ENCODE assay signal across 17 cellular contexts in genomic region chr6:5838656-5839396, GRCh38.
DNase-seq lines count a peak whose midpoint lies in the region; ATAC-seq lines count a peak whose summit lies in the region.
"Had no signal": no experiment of that assay in that cellular context is flagged by ENCODE, and none has a peak within 500 bp of the region (broad histone marks: within the 10 kb centered on the region; RNA-seq: fewer than 3 reads in every experiment).

No MANE protein-coding gene starts in this region.

- H3K9me3 Mint-ChIP-seq in activated naive CD4-positive, alpha-beta T cell treated with anti-CD3 and anti-CD28 coated beads for 36 hours: no peaks in the 10 kb centered on the region
- peaks cover 2% of the 10 kb centered on the region in 2 donors for H3K9me3 Mint-ChIP-seq in activated T-cell treated with anti-CD3 and anti-CD28 coated beads, Interleukin-2, amount 50 U/mL, for 72 hours

- no peaks in the 10 kb centered on the region for H3K4me1 Mint-ChIP-seq in activated naive CD4-positive, alpha-beta T cell treated with anti-CD3 and anti-CD28 coated beads for 36 hours (ENCODE audit: low read depth)
- no peaks in the 10 kb centered on the region for H3K4me1 Mint-ChIP-seq in activated T-cell treated with anti-CD3 and anti-CD28 coated beads, Interleukin-2, amount 50 U/mL, for 72 hours (ENCODE audit: low read depth)

- intact Hi-C loops in activated naive CD4-positive, alpha-beta T cell treated with anti-CD3 and anti-CD28 coated beads for 36 hours (cut with micrococcal nuclease): no loop called here

- peak; percentile 32 for DNase-seq in activated CD8-positive, alpha-beta memory T cell treated with anti-CD3 and anti-CD28 coated beads for 24 hours
- no peak for DNase-seq in activated CD8-positive, alpha-beta memory T cell treated with anti-CD3 and anti-CD28 coated beads, Interleukin-2, amount 50 U/mL, for 4 hours
- DNase-seq in NCI-H2029 treated with DMSO at 0.1 percent for 48 hours (lab: John Stamatoyannopoulos, UW): peak; percentile 80
- DNase-seq in mesenteric fat pad (ENCODE audit: low spot score): peak; percentile 79
- DNase-seq in activated naive CD4-positive, alpha-beta T cell treated with anti-CD3 and anti-CD28 coated beads for 36 hours: no peak
- no peak for DNase-seq in activated T-cell treated with anti-CD3 and anti-CD28 coated beads, Interleukin-2, amount 50 U/mL, for 72 hours
- DNase-seq: CD8-positive, alpha-beta memory T cell; GDM1; GM23248; KG1; NCI-H1694 treated with DMSO at 0.1 percent for 48 hours; NCI-H2171; NCI-H82; SHP77; T-cell had no signal

- no peaks in the 10 kb centered on the region for H3K36me3 Mint-ChIP-seq in activated naive CD4-positive, alpha-beta T cell treated with anti-CD3 and anti-CD28 coated beads for 36 hours (ENCODE audit: low read depth)
- H3K36me3 Mint-ChIP-seq in activated T-cell treated with anti-CD3 and anti-CD28 coated beads, Interleukin-2, amount 50 U/mL, for 72 hours (ENCODE audit: insufficient read depth in 2 of 2): no peaks in the 10 kb centered on the region
- H3K36me3 Mint-ChIP-seq: T-cell had no signal

- no peak overlapping the region for H3K27ac Mint-ChIP-seq in activated naive CD4-positive, alpha-beta T cell treated with anti-CD3 and anti-CD28 coated beads for 36 hours
- no peak overlapping the region for H3K27ac Mint-ChIP-seq in activated T-cell treated with anti-CD3 and anti-CD28 coated beads, Interleukin-2, amount 50 U/mL, for 72 hours
- H3K27ac Mint-ChIP-seq: T-cell had no signal

- H3K4me3 Mint-ChIP-seq in activated naive CD4-positive, alpha-beta T cell treated with anti-CD3 and anti-CD28 coated beads for 36 hours: no peak overlapping the region
- H3K4me3 Mint-ChIP-seq in activated T-cell treated with anti-CD3 and anti-CD28 coated beads, Interleukin-2, amount 50 U/mL, for 72 hours: no peak overlapping the region
- H3K4me3 Mint-ChIP-seq: CD8-positive, alpha-beta memory T cell; T-cell had no signal

- no peaks in the 10 kb centered on the region for H3K27me3 Mint-ChIP-seq in activated naive CD4-positive, alpha-beta T cell treated with anti-CD3 and anti-CD28 coated beads for 36 hours (ENCODE audit: low read depth)
- no peaks in the 10 kb centered on the region for H3K27me3 Mint-ChIP-seq in activated T-cell treated with anti-CD3 and anti-CD28 coated beads, Interleukin-2, amount 50 U/mL, for 72 hours (ENCODE audit: low read depth)

- no peak for ATAC-seq in activated T-cell treated with anti-CD3 and anti-CD28 coated beads, Interleukin-2, amount 50 U/mL, for 72 hours (replicated peaks in 1 of 2)
- ATAC-seq in GM21528 (IDR thresholded peaks at IDR 0.05; ENCODE audit: low FRiP score, unreplicated experiment): no peak
- ATAC-seq: SK-N-SH treated with all-trans-retinoic acid at 6 μM for 48 hours, T-cell had no signal

- CTCF ChIA-PET in activated naive CD4-positive, alpha-beta T cell treated with anti-CD3 and anti-CD28 coated beads for 36 hours (lab: Charles Lee): interaction anchor here (0.6 kb wide), 1 partner anchor 25 kb away, joined by 3 read pairs; no protein-coding TSS in a partner anchor

Comparison
In these comparisons a context has a peak if more than half of its experiments do, and no peak if none do; other contexts are left out.
1. DNase-seq: peak in activated CD8-positive, alpha-beta memory T cell treated with anti-CD3 and anti-CD28 coated beads for 24 hours (single experiment), NCI-H2029 treated with DMSO at 0.1 percent for 48 hours (single experiment) and mesenteric fat pad (single experiment); none in activated CD8-positive, alpha-beta memory T cell treated with anti-CD3 and anti-CD28 coated beads, Interleukin-2, amount 50 U/mL, for 4 hours (single experiment), activated naive CD4-positive, alpha-beta T cell treated with anti-CD3 and anti-CD28 coated beads for 36 hours (single experiment) and activated T-cell treated with anti-CD3 and anti-CD28 coated beads, Interleukin-2, amount 50 U/mL, for 72 hours (0 of 2).